ENCODE assay signal across 8 cellular contexts in genomic region chr2:186848873-186849578, GRCh38. TPM values are rescaled to one million over a fixed set of nuclear protein-coding genes. Genes with fewer than 3 reads are reported as not detected.
DNase-seq lines count a peak whose midpoint lies in the region; ATAC-seq, FAIRE-seq and TF ChIP-seq lines count a peak whose summit lies in the region.

ZSWIM2 (minus strand) TSS chr2:186849170; CDS start chr2:186849130, 40 bp downstream.

- no peak within 1 kb of the TSS for H3K23ac ChIP-seq in trophoblast cell (ENCODE audit: low read length)

- peak within 1 kb of the TSS; percentile 91 for H3K4me2 ChIP-seq in astrocyte (ENCODE audit: low read length)
- peak within 1 kb of the TSS; percentile 69 for H3K4me2 ChIP-seq in trophoblast cell (ENCODE audit: low read length)

- H3K4me1 ChIP-seq in astrocyte (ENCODE audit: insufficient read depth, low read length) (peaks cover 12% of the 10 kb centered on the region), trophoblast cell (ENCODE audit: control insufficient read depth in 1 of 2, insufficient read depth in 2 of 2, low read length in 2 of 2) (peaks cover 4 to 6% of the 10 kb centered on the region in 2 experiments)

- no peak within 1 kb of the TSS for H4K12ac ChIP-seq in trophoblast cell (ENCODE audit: low read depth, low read length)

- H3K79me1 ChIP-seq in trophoblast cell (ENCODE audit: low read length): peaks cover 3% of the 10 kb centered on the region

- H3K4ac ChIP-seq in trophoblast cell (ENCODE audit: low read depth, low read length): no peak within 1 kb of the TSS

- H3K36me3 Mint-ChIP-seq in astrocyte (ENCODE audit: low read depth, unreplicated experiment): no peaks in the 10 kb centered on the region

- DNase-seq in activated gamma-delta T cell (lab: John Stamatoyannopoulos, UW): peak; percentile 7
- no peak for DNase-seq in activated gamma-delta T cell treated with Interleukin-2 at 50 U/mL for 16 hours
- DNase-seq in NCI-H748 (lab: John Stamatoyannopoulos, UW; ENCODE audit: unreplicated experiment): peak; percentile 100
- DNase-seq in astrocyte (ENCODE audit: low read depth): peak; percentile 85
- DNase-seq in hepatic stellate cell (ENCODE audit: low spot score): peak; percentile 52
- DNase-seq in trophoblast cell: peak; percentile 90 to 97

- H3K27me3 ChIP-seq in astrocyte (ENCODE audit: insufficient read depth, low read length): no peaks in the 10 kb centered on the region
- H3K27me3 ChIP-seq in trophoblast cell (ENCODE audit: insufficient read depth, low read length): no peaks in the 10 kb centered on the region

- no peaks in the 10 kb centered on the region for H3K36me3 ChIP-seq in astrocyte (ENCODE audit: insufficient read depth, low read length)
- H3K36me3 ChIP-seq in trophoblast cell (ENCODE audit: control insufficient read depth in 1 of 2, insufficient read depth in 2 of 2, low read length in 2 of 2): no peaks in the 10 kb centered on the region

- no peak within 1 kb of the TSS for H2BK12ac ChIP-seq in trophoblast cell (ENCODE audit: low read length)

- H3K27ac ChIP-seq in astrocyte (ENCODE audit: low read depth, low read length) (peak within 1 kb of the TSS; percentile 51), trophoblast cell (ENCODE audit: low read depth, low read length) (no peak within 1 kb of the TSS)

- no peak within 1 kb of the TSS for H3K18ac ChIP-seq in trophoblast cell (ENCODE audit: low read length)

- no peak within 1 kb of the TSS for H3K14ac ChIP-seq in trophoblast cell (ENCODE audit: low read length)

- H2AFZ ChIP-seq in astrocyte (ENCODE audit: low read depth, low read length) (peak within 1 kb of the TSS; percentile 94), trophoblast cell (ENCODE audit: insufficient read depth, low read length, poor library complexity) (peak within 1 kb of the TSS; percentile 3)

- no peak within 1 kb of the TSS for H4K91ac ChIP-seq in trophoblast cell (ENCODE audit: low read depth, low read length)

- no peak within 1 kb of the TSS for H2BK120ac ChIP-seq in trophoblast cell (ENCODE audit: insufficient read depth, low read length, poor library complexity)

- H3K9me3 Mint-ChIP-seq in astrocyte (ENCODE audit: unreplicated experiment): no peaks in the 10 kb centered on the region

- no peak within 1 kb of the TSS for H4K8ac ChIP-seq in trophoblast cell (ENCODE audit: low read depth, low read length)

- ATAC-seq in HG03378 (IDR thresholded peaks at IDR 0.05; ENCODE audit: unreplicated experiment): peak; percentile 58
- no peak for ATAC-seq in GM21576 (IDR thresholded peaks at IDR 0.05; ENCODE audit: unreplicated experiment)

- no peaks in the 10 kb centered on the region for H3K9me3 ChIP-seq in astrocyte (ENCODE audit: insufficient read depth, low read depth, low read length)
- H3K9me3 ChIP-seq in trophoblast cell (ENCODE audit: insufficient read depth, low read depth, low read length): no peaks in the 10 kb centered on the region

- H3K4me3 ChIP-seq in astrocyte (ENCODE audit: insufficient read depth, low read depth, low read length) (peak within 1 kb of the TSS; percentile 76), trophoblast cell (ENCODE audit: low read depth, low read length) (peak within 1 kb of the TSS; percentile 67)

- H3K79me2 ChIP-seq in astrocyte (ENCODE audit: insufficient read depth, low read length): no peaks in the 10 kb centered on the region
- no peaks in the 10 kb centered on the region for H3K79me2 ChIP-seq in trophoblast cell (ENCODE audit: control insufficient read depth, insufficient read depth, low read length, poor library complexity)

- no peaks in the 10 kb centered on the region for H4K20me1 ChIP-seq in astrocyte (ENCODE audit: insufficient read depth, low read length)

- no peak within 1 kb of the TSS for H2BK5ac ChIP-seq in trophoblast cell (ENCODE audit: low read depth, low read length, poor library complexity)

- peak within 1 kb of the TSS; percentile 86 for H3K4me3 Mint-ChIP-seq in astrocyte (ENCODE audit: unreplicated experiment)

- WGBS in trophoblast cell (ENCODE audit: extremely low coverage, insufficient coverage, insufficient read length): no CpG with 5 or more reads among the region's 39 CpGs

- FAIRE-seq in astrocyte (lab: Jason Lieb, UNC): peak; percentile 76

- H2AK5ac ChIP-seq in trophoblast cell (ENCODE audit: low read length): no peak within 1 kb of the TSS

- peak within 1 kb of the TSS; percentile 55 for H3K27ac Mint-ChIP-seq in astrocyte (ENCODE audit: unreplicated experiment)

- H3K27me3 Mint-ChIP-seq in astrocyte (ENCODE audit: low read depth, unreplicated experiment): no peaks in the 10 kb centered on the region

- TF ChIP-seq CTCF in astrocyte (IDR thresholded peaks at IDR 0.05; ENCODE audit: insufficient read depth, low read depth, low read length): no peak

- H3K9ac ChIP-seq in astrocyte (ENCODE audit: low read length): peak within 1 kb of the TSS; percentile 70
- no peak within 1 kb of the TSS for H3K9ac ChIP-seq in trophoblast cell (ENCODE audit: low read length)

- peaks cover 5% of the 10 kb centered on the region for H3K4me1 Mint-ChIP-seq in astrocyte (ENCODE audit: low read depth, unreplicated experiment)

RNA-seq across cellular contexts. Expression of gene ZSWIM2, which starts in this region (rescaled TPM):
- not detected in 2 replicates for total RNA-seq in astrocyte
- not detected in 2 replicates for polyA plus RNA-seq in trophoblast cell (2013)

Comparison
In these comparisons a context has a peak if more than half of its experiments do, and no peak if none do; other contexts are left out.
1. Peak in DNase-seq, H3K4me3 ChIP-seq, H3K27ac ChIP-seq, H3K9ac ChIP-seq and H3K4me2 ChIP-seq in astrocyte; RNA of the gene not detected or under 1 TPM.